In genomic region chr11:12692238-12693074, GRCh38 we compare ENCODE assay signal across 9 cellular contexts. TPM values are rescaled to one million over a fixed set of nuclear protein-coding genes. Genes with fewer than 3 reads are reported as not detected.
DNase-seq lines count a peak whose midpoint lies in the region; ATAC-seq and TF ChIP-seq lines count a peak whose summit lies in the region.
"Had no signal": no experiment of that assay in that cellular context is flagged by ENCODE, and none has a peak within 500 bp of the region (broad histone marks: within the 10 kb centered on the region; RNA-seq: fewer than 3 reads in every experiment).

No MANE protein-coding gene starts in this region.

- no peak for TF ChIP-seq CTCF in endodermal cell (conservative IDR thresholded peaks at IDR 0.05)

- DNase-seq in DMS 273 (lab: John Stamatoyannopoulos, UW; ENCODE audit: unreplicated experiment) (peak; percentile 89), NCI-H82 treated with DMSO at 0.1 percent for 48 hours (lab: John Stamatoyannopoulos, UW; ENCODE audit: unreplicated experiment) (peak; percentile 10), endodermal cell (peak; percentile 62), ureter (ENCODE audit: low spot score) (peak; percentile 87)
- DNase-seq in central memory CD4-positive, alpha-beta T cell: no peak
- DNase-seq: activated naive CD8-positive, alpha-beta T cell treated with anti-CD3 and anti-CD28 coated beads, Interleukin-2, amount 10 ng/mL, durations not matched to agents 7 days and 5 days had no signal

- H3K27me3 ChIP-seq in endodermal cell (ENCODE audit: control insufficient read depth, insufficient read depth, low read length, poor library complexity, severe bottlenecking): no peaks in the 10 kb centered on the region

- peaks cover 37% of the 10 kb centered on the region for H3K4me1 ChIP-seq in endodermal cell (ENCODE audit: control insufficient read depth, insufficient read depth, low read length)
- peaks cover 92% of the 10 kb centered on the region for H3K4me1 ChIP-seq in mesodermal cell (ENCODE audit: control insufficient read depth, insufficient read depth, low read length, poor library complexity, severe bottlenecking)

- peak overlapping the region; percentile 26 for H3K9ac ChIP-seq in endodermal cell (ENCODE audit: extremely low read depth, low read length, poor library complexity, severe bottlenecking)

- 21 to 75% methylated on average over 2 to 14 of the region's 14 CpGs for WGBS in endodermal cell (ENCODE audit: insufficient coverage in 1 of 2, insufficient read length in 1 of 2), 2 experiments
- 48 to 50% methylated on average over 5 to 11 of the region's 14 CpGs for WGBS in mesodermal cell (ENCODE audit: insufficient coverage in 2 of 2), 2 experiments

- H3K4me1 Mint-ChIP-seq in endodermal cell: peaks cover 67% of the 10 kb centered on the region

- no peaks in the 10 kb centered on the region for H3K27me3 Mint-ChIP-seq in endodermal cell (ENCODE audit: insufficient read depth)

- no peak overlapping the region for H3K4me3 Mint-ChIP-seq in endodermal cell
- H3K4me3 Mint-ChIP-seq: activated naive CD8-positive, alpha-beta T cell treated with anti-CD3 and anti-CD28 coated beads, Interleukin-2, amount 10 ng/mL, durations not matched to agents 7 days and 5 days had no signal

- no peak for ATAC-seq in GM18511 (IDR thresholded peaks at IDR 0.05; ENCODE audit: unreplicated experiment)
- no peak for ATAC-seq in GM21423 (IDR thresholded peaks at IDR 0.05; ENCODE audit: unreplicated experiment)

- no peak overlapping the region for H3K4me3 ChIP-seq in endodermal cell (ENCODE audit: low read length)
- H3K4me3 ChIP-seq in mesodermal cell (ENCODE audit: extremely low read depth, insufficient read depth, low read length, poor library complexity, severe bottlenecking): no peak overlapping the region

- no peaks in the 10 kb centered on the region for H3K36me3 ChIP-seq in endodermal cell (ENCODE audit: control insufficient read depth, insufficient read depth, low read length)
- H3K36me3 ChIP-seq in mesodermal cell (ENCODE audit: control insufficient read depth, insufficient read depth, low read length): peaks cover 19% of the 10 kb centered on the region

- H3K9me3 ChIP-seq in endodermal cell (ENCODE audit: control insufficient read depth, low read length) (no peaks in the 10 kb centered on the region), mesodermal cell (ENCODE audit: control insufficient read depth, low read length) (no peaks in the 10 kb centered on the region)

- peak overlapping the region; percentile 93 for H3K27ac ChIP-seq in endodermal cell (ENCODE audit: low read depth, low read length)
- peak overlapping the region; percentile 99 for H3K27ac ChIP-seq in mesodermal cell (ENCODE audit: low read depth, low read length, severe bottlenecking)

- no peaks in the 10 kb centered on the region for H3K36me3 Mint-ChIP-seq in endodermal cell (ENCODE audit: low read depth)
- H3K36me3 Mint-ChIP-seq: activated naive CD8-positive, alpha-beta T cell treated with anti-CD3 and anti-CD28 coated beads, Interleukin-2, amount 10 ng/mL, durations not matched to agents 7 days and 5 days had no signal

- H3K9me3 Mint-ChIP-seq in endodermal cell: no peaks in the 10 kb centered on the region
- H3K9me3 Mint-ChIP-seq: activated naive CD8-positive, alpha-beta T cell treated with anti-CD3 and anti-CD28 coated beads, Interleukin-2, amount 10 ng/mL, durations not matched to agents 7 days and 5 days had no signal

- peak overlapping the region; percentile 56 for H3K27ac Mint-ChIP-seq in endodermal cell
- H3K27ac Mint-ChIP-seq: activated naive CD8-positive, alpha-beta T cell treated with anti-CD3 and anti-CD28 coated beads, Interleukin-2, amount 10 ng/mL, durations not matched to agents 7 days and 5 days had no signal

RNA-seq across cellular contexts. Expression of gene TEAD1, which starts 18.2 kb away (rescaled TPM):
- total RNA-seq in endodermal cell (10 to 100 TPM; 76.4 to 94.4 TPM), ureter (117 TPM)
- polyA plus RNA-seq in endodermal cell (2013, experiment 1 of 2): 103 TPM
- 109 TPM for polyA plus RNA-seq in endodermal cell (2013, experiment 2 of 2)
- polyA plus RNA-seq in mesodermal cell (2013, experiment 1 of 2): 136 TPM
- polyA plus RNA-seq in mesodermal cell (2013, experiment 2 of 2): 133 TPM
- total RNA-seq: activated naive CD8-positive, alpha-beta T cell treated with anti-CD3 and anti-CD28 coated beads, Interleukin-2, amount 10 ng/mL, durations not matched to agents 7 days and 5 days had no signal
